ENCODE assay signal across 14 cellular contexts in the genomic region with DNA sequence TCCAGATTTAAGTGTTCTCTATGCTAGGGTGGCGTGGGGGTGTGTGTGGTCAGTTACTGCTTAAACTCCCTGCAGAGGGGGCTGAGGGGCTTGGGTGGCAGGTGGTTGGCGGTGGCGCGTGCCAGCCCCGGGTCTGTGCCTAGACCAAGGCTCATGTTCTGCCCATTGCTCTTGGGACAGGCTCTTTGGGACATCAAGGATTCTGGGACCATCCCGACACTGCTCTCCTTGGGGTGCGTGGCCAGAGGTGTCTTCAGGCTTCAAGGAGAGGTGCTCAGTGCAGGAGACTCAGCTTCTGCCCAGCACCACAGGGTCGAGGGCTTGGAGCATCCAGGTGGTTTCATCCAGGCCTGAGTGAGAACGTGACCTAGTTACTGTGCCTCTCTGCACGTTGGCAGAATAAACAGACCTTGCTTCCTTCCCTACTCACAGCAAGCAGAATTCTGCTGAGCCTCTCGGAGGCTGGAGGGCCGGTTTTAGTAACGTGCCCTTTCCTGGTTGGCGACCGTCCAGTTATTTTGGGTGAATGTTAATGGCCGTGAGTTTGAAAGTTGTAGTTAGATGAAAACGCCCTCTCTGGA. TPM values are rescaled to one million over a fixed set of nuclear protein-coding genes. Genes with fewer than 3 reads are reported as not detected.
DNase-seq lines count a peak whose midpoint lies in the region; ATAC-seq, FAIRE-seq and TF ChIP-seq lines count a peak whose summit lies in the region.
"Had no signal": no experiment of that assay in that cellular context is flagged by ENCODE, and none has a peak within 500 bp of the region (broad histone marks: within the 10 kb centered on the region; RNA-seq: fewer than 3 reads in every experiment).

No MANE protein-coding gene starts in this region.

- H3K36me3 ChIP-seq in kidney (ENCODE audit: control insufficient read depth in 1 of 2, insufficient read depth in 2 of 2, low read length in 2 of 2) (no peaks in the 10 kb centered on the region), testis (ENCODE audit: low read depth, missing control alignments) (no peaks in the 10 kb centered on the region), vagina (no peaks in the 10 kb centered on the region)

- H3K4me3 ChIP-seq in kidney (ENCODE audit: low read length in 2 of 2) (no peak overlapping the region), testis (no peak overlapping the region), vagina (no peak overlapping the region)
- H3K4me3 ChIP-seq: skin epidermis had no signal

- no peak for ATAC-seq in HG02678 (IDR thresholded peaks at IDR 0.05; ENCODE audit: unreplicated experiment)
- ATAC-seq: foreskin keratinocyte had no signal

- H3K4me1 ChIP-seq in kidney (ENCODE audit: control insufficient read depth in 1 of 2, insufficient read depth in 1 of 2, low read depth in 1 of 2, low read length in 2 of 2) (no peaks in the 10 kb centered on the region), testis (peaks cover 17% of the 10 kb centered on the region), vagina (peaks cover 36% of the 10 kb centered on the region)
- H3K4me1 ChIP-seq: foreskin keratinocyte had no signal

- H3K27ac ChIP-seq in VCaP (peak overlapping the region; percentile 75), kidney (ENCODE audit: low read depth in 2 of 2, low read length in 2 of 2) (no peak overlapping the region), testis (no peak overlapping the region), vagina (no peak overlapping the region)
- H3K27ac ChIP-seq: foreskin keratinocyte, skin epidermis had no signal

- no peak for FAIRE-seq in kidney (lab: Jason Lieb, UNC)

- no peaks in the 10 kb centered on the region for H3K27me3 ChIP-seq in testis
- H3K27me3 ChIP-seq in vagina, result no peaks in the 10 kb centered on the region

- no peak for TF ChIP-seq POLR2A in testis (IDR thresholded peaks at IDR 0.05)
- no peak for TF ChIP-seq POLR2A in vagina (IDR thresholded peaks at IDR 0.05)

- peak; percentile 23 for DNase-seq in NCI-H748 (lab: John Stamatoyannopoulos, UW; ENCODE audit: unreplicated experiment)
- DNase-seq in NCI-H748 treated with DMSO at 0.1 percent for 48 hours (lab: John Stamatoyannopoulos, UW), result no peak
- DNase-seq in kidney, result peak; percentile 74
- DNase-seq in testis, result peak; percentile 25
- no peak for DNase-seq in activated CD4-positive, alpha-beta T cell treated with anti-CD3 and anti-CD28 coated beads for 4 hours
- DNase-seq in vagina (ENCODE audit: extremely low spot score in 2 of 2), result no peak
- DNase-seq: activated CD4-positive, CD25-positive, alpha-beta regulatory T cell treated with anti-CD3 and anti-CD28 coated beads, Interleukin-2, amount 50 U/mL, for 72 hours; activated gamma-delta T cell; foreskin keratinocyte; GOT3; midbrain had no signal

- 63 to 77% methylated on average over 13 to 17 of the region's 17 CpGs for WGBS in testis, 2 donors

- TF ChIP-seq CTCF in VCaP (conservative IDR thresholded peaks at IDR 0.05) (no peak), kidney (IDR thresholded peaks at IDR 0.05; ENCODE audit: borderline replicate concordance, extremely low read depth, insufficient read depth) (no peak), testis (IDR thresholded peaks at IDR 0.05) (no peak), vagina (IDR thresholded peaks at IDR 0.05) (no peak)

- H3K9me3 ChIP-seq in kidney (ENCODE audit: control insufficient read depth in 1 of 2, low read length in 2 of 2), result peaks cover 0 to 6% of the 10 kb centered on the region in 2 donors
- no peaks in the 10 kb centered on the region for H3K9me3 ChIP-seq in testis
- no peaks in the 10 kb centered on the region for H3K9me3 ChIP-seq in vagina

- intact Hi-C loops in kidney (cut with DNase I), result no loop called here
- intact Hi-C loops in testis (cut with DNase I; ENCODE audit: low total_unique reads), result no loop called here
- intact Hi-C loops in vagina (cut with DNase I), result no loop called here

- no peak overlapping the region for H3K9ac ChIP-seq in kidney (ENCODE audit: low read length in 2 of 2)

RNA-seq across cellular contexts. Expression of a gene that starts 39.9 kb away (rescaled TPM):
- total RNA-seq in kidney, result 13.7 TPM
- polyA plus RNA-seq in kidney (ENCODE audit: insufficient read depth, low read depth, low replicate concordance), result 1.1 TPM
- total RNA-seq in testis, result 10 to 100 TPM in 1 of 2 donors, 1 to 10 TPM in 1; 10.0 to 14.5 TPM
- 14.0 TPM for polyA plus RNA-seq in testis (ENCODE audit: insufficient read depth, low read depth, low replicate concordance)
- 12.8 TPM for total RNA-seq in vagina

Comparison
In these comparisons a context has a peak if more than half of its experiments do, and no peak if none do; other contexts are left out.
1. DNase-seq: peak in NCI-H748 (single experiment), kidney (single experiment) and testis (single experiment); none in NCI-H748 treated with DMSO at 0.1 percent for 48 hours (single experiment), activated CD4-positive, alpha-beta T cell treated with anti-CD3 and anti-CD28 coated beads for 4 hours (0 of 2) and vagina (0 of 2).